ENCODE assay signal across 25 cellular contexts in the genomic region with DNA sequence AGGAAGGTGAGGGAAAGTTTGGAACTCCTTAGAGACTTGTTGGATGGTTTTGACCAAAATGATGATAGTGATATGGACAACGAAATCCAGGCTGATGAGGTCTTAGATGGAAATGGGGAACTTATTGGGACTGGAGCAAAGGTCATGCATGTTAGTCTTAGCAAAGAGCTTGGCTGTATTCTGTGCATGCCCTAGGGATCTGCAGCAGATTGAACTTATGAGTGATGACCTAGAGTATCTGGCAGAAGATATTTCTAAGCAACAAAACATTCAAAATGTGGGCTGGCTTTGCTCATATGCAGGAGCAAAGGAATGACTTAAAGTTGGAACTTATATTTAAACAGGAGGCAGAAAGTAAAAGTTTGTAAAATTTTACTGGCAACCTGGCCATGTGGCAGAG.
"Had no signal": no experiment of that assay in that cellular context is flagged by ENCODE, and none has a peak within 500 bp of the region (broad histone marks: within the 10 kb centered on the region; RNA-seq: fewer than 3 reads in every experiment).

No MANE protein-coding gene starts in this region.

- H3K27me3 Mint-ChIP-seq: naive thymus-derived CD4-positive, alpha-beta T cell; progenitor cell of endocrine pancreas; stimulated activated memory B cell treated with anti-CD40 and anti-IgM and Interleukin-4, amounts not matched to agents 10 μg/mL and 1 μg/mL and 100 μg/mL, for 72 hours; stimulated activated naive CD8-positive, alpha-beta T cell treated with anti-CD3 and anti-CD28 coated beads, Interleukin-15, amount 100 ng/mL, for 72 hours had no signal

- DNase-seq: hypothalamus; islet precursor cell; left ventricle myocardium inferior; midbrain; mucosa of descending colon; naive thymus-derived CD4-positive, alpha-beta T cell; ovary; right lobe of liver; stimulated activated CD4-positive, alpha-beta T cell treated with anti-CD3 and anti-CD28 coated beads, Interleukin-1b, Interleukin-23, amount 100 ng/mL, for 48 hours; stimulated activated CD4-positive, alpha-beta T cell treated with anti-CD3 and anti-CD28 coated beads, Interleukin-2, amount 100 ng/mL, for 48 hours; stimulated activated CD4-positive, alpha-beta T cell treated with anti-CD3 and anti-CD28 coated beads, Interleukin-4, amount 100 ng/mL, for 4 hours; stimulated activated CD8-positive, alpha-beta memory T cell treated with anti-CD3 and anti-CD28 coated beads, Interleukin-4, amount 100 ng/mL, for 48 hours; stimulated activated naive CD4-positive, alpha-beta T cell treated with Interleukin-2 at 50 U/mL for 16 hours; stimulated activated naive CD8-positive, alpha-beta T cell treated with anti-CD3 and anti-CD28 coated beads, Interleukin-15, amount 100 ng/mL, for 72 hours; testis; thyroid gland; transverse colon; upper lobe of left lung had no signal

- H3K4me1 Mint-ChIP-seq: naive thymus-derived CD4-positive, alpha-beta T cell; stimulated activated memory B cell treated with anti-CD40 and anti-IgM and Interleukin-4, amounts not matched to agents 10 μg/mL and 1 μg/mL and 100 μg/mL, for 72 hours; stimulated activated naive CD8-positive, alpha-beta T cell treated with anti-CD3 and anti-CD28 coated beads, Interleukin-15, amount 100 ng/mL, for 72 hours had no signal

- H3K4me3 ChIP-seq: left ventricle myocardium inferior, lung, mucosa of descending colon, ovary, right atrium auricular region, right lobe of liver, smooth muscle cell, testis, thyroid gland, transverse colon, upper lobe of left lung, vagina had no signal

- H3K27me3 ChIP-seq: ovary, right atrium auricular region, right lobe of liver, testis, thyroid gland, transverse colon, upper lobe of left lung, vagina had no signal

- H3K27ac Mint-ChIP-seq: naive thymus-derived CD4-positive, alpha-beta T cell; natural killer cell treated with Interleukin-12 subunit alpha and Interleukin-12 subunit beta and Interleukin-15 and Interleukin-18, amount 100 ng/mL, for 72 hours; progenitor cell of endocrine pancreas; stimulated activated memory B cell treated with anti-CD40 and anti-IgM and Interleukin-4, amounts not matched to agents 10 μg/mL and 1 μg/mL and 100 μg/mL, for 72 hours; stimulated activated naive CD8-positive, alpha-beta T cell treated with anti-CD3 and anti-CD28 coated beads, Interleukin-15, amount 100 ng/mL, for 72 hours had no signal

- H3K9me3 Mint-ChIP-seq: stimulated activated memory B cell treated with anti-CD40 and anti-IgM and Interleukin-4, amounts not matched to agents 10 μg/mL and 1 μg/mL and 100 μg/mL, for 72 hours; stimulated activated naive CD8-positive, alpha-beta T cell treated with anti-CD3 and anti-CD28 coated beads, Interleukin-15, amount 100 ng/mL, for 72 hours had no signal

- H3K27ac ChIP-seq: left ventricle myocardium inferior, ovary, right atrium auricular region, right lobe of liver, testis, thyroid gland, transverse colon, upper lobe of left lung, vagina had no signal

- H3K36me3 Mint-ChIP-seq: naive thymus-derived CD4-positive, alpha-beta T cell; stimulated activated memory B cell treated with anti-CD40 and anti-IgM and Interleukin-4, amounts not matched to agents 10 μg/mL and 1 μg/mL and 100 μg/mL, for 72 hours had no signal

- H3K36me3 ChIP-seq: left ventricle myocardium inferior, ovary, right atrium auricular region, right lobe of liver, thyroid gland, transverse colon, upper lobe of left lung, vagina had no signal

- H3K4me1 ChIP-seq: left ventricle myocardium inferior, right atrium auricular region, right lobe of liver, testis, thyroid gland, transverse colon, upper lobe of left lung, vagina had no signal

- H3K9me3 ChIP-seq: left ventricle myocardium inferior, mucosa of descending colon, ovary, right lobe of liver, testis, thyroid gland, transverse colon, upper lobe of left lung, vagina had no signal

- H3K4me2 ChIP-seq: smooth muscle cell had no signal

- H3K4me3 Mint-ChIP-seq: naive thymus-derived CD4-positive, alpha-beta T cell; natural killer cell treated with Interleukin-12 subunit alpha and Interleukin-12 subunit beta and Interleukin-15 and Interleukin-18, amount 100 ng/mL, for 72 hours; stimulated activated memory B cell treated with anti-CD40 and anti-IgM and Interleukin-4, amounts not matched to agents 10 μg/mL and 1 μg/mL and 100 μg/mL, for 72 hours; stimulated activated naive CD8-positive, alpha-beta T cell treated with anti-CD3 and anti-CD28 coated beads, Interleukin-15, amount 100 ng/mL, for 72 hours had no signal
